In genomic region chr11:65417702-65418430, GRCh38 we compare ENCODE assay signal across 8 cellular contexts. TPM values are rescaled to one million over a fixed set of nuclear protein-coding genes. Genes with fewer than 3 reads are reported as not detected.
DNase-seq lines count a peak whose midpoint lies in the region; ATAC-seq and TF ChIP-seq lines count a peak whose summit lies in the region.

No MANE protein-coding gene starts in this region.

- H3K27ac Mint-ChIP-seq in endodermal cell: peak overlapping the region; percentile 99

- H3K4me3 ChIP-seq in WERI-Rb-1 (ENCODE audit: low read depth, low read length) (no peak overlapping the region), endodermal cell (ENCODE audit: low read length) (no peak overlapping the region), muscle layer of duodenum (ENCODE audit: low read depth in 1 of 2, low read length in 2 of 2) (peak overlapping the region; percentile 71 to 100)

- 75 to 81% methylated on average over 14 to 19 of the region's 19 CpGs for WGBS in endodermal cell (ENCODE audit: insufficient coverage in 1 of 2, insufficient read length in 1 of 2), 2 experiments

- H3K4me1 ChIP-seq in endodermal cell (ENCODE audit: control insufficient read depth, insufficient read depth, low read length): peaks cover 23% of the 10 kb centered on the region
- peaks cover 22 to 40% of the 10 kb centered on the region in 2 donors for H3K4me1 ChIP-seq in muscle layer of duodenum (ENCODE audit: control insufficient read depth in 1 of 2, insufficient read depth in 2 of 2, low read length in 2 of 2)

- H3K9ac ChIP-seq in endodermal cell (ENCODE audit: extremely low read depth, low read length, poor library complexity, severe bottlenecking): peak overlapping the region; percentile 92

- H3K4me1 Mint-ChIP-seq in endodermal cell: peaks cover 60% of the 10 kb centered on the region

- H3K9me3 ChIP-seq in WERI-Rb-1 (ENCODE audit: severe bottlenecking) (peaks cover 4% of the 10 kb centered on the region), endodermal cell (ENCODE audit: control insufficient read depth, low read length) (no peaks in the 10 kb centered on the region), muscle layer of duodenum (ENCODE audit: control insufficient read depth in 1 of 2, low read length in 2 of 2) (no peaks in the 10 kb centered on the region)

- TF ChIP-seq CTCF in GM20000 (IDR thresholded peaks at IDR 0.05; ENCODE audit: extremely low read depth, missing control alignments): no peak
- no peak for TF ChIP-seq CTCF in WERI-Rb-1 (IDR thresholded peaks at IDR 0.05; ENCODE audit: low read depth, low read length)
- TF ChIP-seq CTCF in endodermal cell (conservative IDR thresholded peaks at IDR 0.05): no peak

- H3K36me3 Mint-ChIP-seq in endodermal cell (ENCODE audit: low read depth): peaks cover 2% of the 10 kb centered on the region

- no peak for ATAC-seq in GM19035 (IDR thresholded peaks at IDR 0.05; ENCODE audit: unreplicated experiment)

- H3K27ac ChIP-seq in WERI-Rb-1 (peak overlapping the region; percentile 41; the same call in 1 of the 2 replicates), endodermal cell (ENCODE audit: low read depth, low read length) (peak overlapping the region; percentile 97), muscle layer of duodenum (ENCODE audit: low read length) (peak overlapping the region; percentile 100)

- H3K36me3 ChIP-seq in WERI-Rb-1 (peaks cover 5% of the 10 kb centered on the region; the same call in 1 of the 2 replicates), endodermal cell (ENCODE audit: control insufficient read depth, insufficient read depth, low read length) (no peaks in the 10 kb centered on the region), muscle layer of duodenum (ENCODE audit: control insufficient read depth in 1 of 2, insufficient read depth in 2 of 2, low read length in 2 of 2) (peaks cover 5 to 45% of the 10 kb centered on the region in 2 donors)

- DNase-seq in GM20000 (ENCODE audit: low spot score) (peak; percentile 20), WERI-Rb-1 (peak; percentile 6), endodermal cell (no peak), ureter (ENCODE audit: low spot score) (peak; percentile 71), SW 1271 (lab: John Stamatoyannopoulos, UW) (no peak), retina (no peak)

- H3K27me3 ChIP-seq in WERI-Rb-1 (ENCODE audit: insufficient read depth, low read depth, severe bottlenecking) (no peaks in the 10 kb centered on the region), endodermal cell (ENCODE audit: control insufficient read depth, insufficient read depth, low read length, poor library complexity, severe bottlenecking) (no peaks in the 10 kb centered on the region), muscle layer of duodenum (ENCODE audit: low read depth, low read length) (no peaks in the 10 kb centered on the region)

- no peaks in the 10 kb centered on the region for H3K27me3 Mint-ChIP-seq in endodermal cell (ENCODE audit: insufficient read depth)

- H3K4me3 Mint-ChIP-seq in endodermal cell: peak overlapping the region; percentile 44

- H3K9me3 Mint-ChIP-seq in endodermal cell: no peaks in the 10 kb centered on the region

RNA-seq across cellular contexts. Expression of gene NEAT1, which starts 4.7 kb away (rescaled TPM):
- total RNA-seq in endodermal cell: 10 to 100 TPM; 61.3 to 85.2 TPM
- 21.0 TPM for polyA plus RNA-seq in endodermal cell (2013, experiment 1 of 2)
- 14.2 TPM for polyA plus RNA-seq in endodermal cell (2013, experiment 2 of 2)
- 1,155 TPM for total RNA-seq in ureter

RNA-seq across cellular contexts. Expression of gene FRMD8, which starts 31.4 kb away (rescaled TPM):
- total RNA-seq in endodermal cell: 10 to 100 TPM; 27.4 to 29.6 TPM
- 10.8 TPM for polyA plus RNA-seq in endodermal cell (2013, experiment 1 of 2)
- 11.9 TPM for polyA plus RNA-seq in endodermal cell (2013, experiment 2 of 2)
- 31.2 TPM for total RNA-seq in ureter

RNA-seq across cellular contexts. Expression of gene SLC25A45, which starts 35.4 kb away (rescaled TPM):
- total RNA-seq in endodermal cell (1 to 10 TPM; 3.0 to 6.3 TPM), ureter (9.4 TPM)
- 0.71 TPM for polyA plus RNA-seq in endodermal cell (2013, experiment 1 of 2)
- polyA plus RNA-seq in endodermal cell (2013, experiment 2 of 2): 0.50 TPM

Comparison
In these comparisons a context has a peak if more than half of its experiments do, and no peak if none do; other contexts are left out.
1. DNase-seq: peak in GM20000 (single experiment), WERI-Rb-1 (single experiment) and ureter (single experiment); none in endodermal cell (single experiment), SW 1271 (0 of 2) and retina (single experiment).
2. H3K27ac ChIP-seq: peak in every context shown above with its lines; median percentile 100 in muscle layer of duodenum; 97 in endodermal cell; 41 in WERI-Rb-1.
3. H3K4me3 ChIP-seq: peak in muscle layer of duodenum (2 of 2); none in WERI-Rb-1 (single experiment) and endodermal cell (single experiment).
4. RNA of gene NEAT1, which starts 4.7 kb away (total RNA-seq): 1,155 TPM in ureter (single experiment); 61.3 to 85.2 TPM in endodermal cell; every median in the first group is over 10 times any median in the second.